24 cellular contexts compared by ENCODE assay signal in the genomic region with DNA sequence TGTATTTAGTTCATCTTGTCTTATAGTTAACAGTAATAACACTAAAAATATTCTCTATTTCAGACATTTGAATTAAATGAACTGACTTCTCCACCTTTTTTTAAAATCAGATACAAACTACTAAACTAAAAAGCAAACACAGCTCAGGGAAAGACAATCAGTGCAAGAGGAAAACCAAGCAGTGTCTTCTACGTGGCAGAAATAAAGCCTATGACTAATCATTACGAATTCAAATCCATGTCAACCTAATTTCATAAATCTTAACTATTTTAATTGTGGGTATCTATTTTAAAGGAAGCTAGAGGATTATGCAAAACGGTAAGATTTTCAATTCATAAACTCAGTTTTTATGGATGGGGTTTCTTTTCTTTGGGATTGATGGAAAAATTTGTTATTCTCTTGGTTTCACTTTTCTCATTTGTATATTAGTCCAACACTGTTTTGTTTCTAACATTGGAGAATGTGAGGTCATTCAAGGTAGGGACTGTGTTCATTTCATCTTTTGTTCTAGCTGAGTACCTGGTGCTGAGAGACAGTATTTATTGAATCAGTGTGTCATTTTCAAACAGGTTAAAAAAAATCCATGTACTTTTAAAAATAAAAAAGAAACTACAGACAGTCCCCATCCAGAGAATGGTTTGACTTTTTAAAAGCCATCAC. TPM values are rescaled to one million over a fixed set of nuclear protein-coding genes. Genes with fewer than 3 reads are reported as not detected.
DNase-seq lines count a peak whose midpoint lies in the region; ATAC-seq, FAIRE-seq and TF ChIP-seq lines count a peak whose summit lies in the region.
"Had no signal": no experiment of that assay in that cellular context is flagged by ENCODE, and none has a peak within 500 bp of the region (broad histone marks: within the 10 kb centered on the region; RNA-seq: fewer than 3 reads in every experiment).

No MANE protein-coding gene starts in this region.

- WGBS in HepG2 (ENCODE audit: low lambda C conversion rate), result 37% methylated on average over 3 of the region's 3 CpGs
- WGBS in right lobe of liver (ENCODE audit: insufficient coverage, low coverage, low lambda C conversion rate, missing lambda C conversion rate), result 81% methylated on average over 3 of the region's 3 CpGs
- 83 to 86% methylated on average over 3 of the region's 3 CpGs for WGBS in tibial nerve, 2 donors

- in situ Hi-C loops in HepG2 (cut with HindIII; ENCODE audit: extremely low pct_ligation_motif_present, low pct_unique_long_range_greater_than_20kb), result no loop called here

- CTCF ChIA-PET in HepG2 (lab: Yijun Ruan, JAX; ENCODE audit: low intra/inter-chr PET ratio, low total read pairs), result no interaction called here

- POLR2A ChIA-PET in HepG2 (lab: Yijun Ruan, JAX), result no interaction called here

- BruUV-seq in HepG2 (replicated peaks; lab: Mats Ljungman, UMichigan), result no TSS peak

- H3K9me3 ChIP-seq in HepG2 (ENCODE audit: low read length) (no peaks in the 10 kb centered on the region), right lobe of liver (no peaks in the 10 kb centered on the region), RWPE2 (ENCODE audit: severe bottlenecking) (no peaks in the 10 kb centered on the region), fibroblast of lung (ENCODE audit: control insufficient read depth, insufficient read depth, low read depth, low read length) (no peaks in the 10 kb centered on the region), tibial nerve (no peaks in the 10 kb centered on the region)
- H3K9me3 ChIP-seq: colonic mucosa, Peyer's patch, psoas muscle had no signal

- no peak for DNase-seq in HepG2 (ENCODE audit: low spot score)
- DNase-seq in right lobe of liver, result no peak
- DNase-seq in RWPE2 (ENCODE audit: low spot score), result no peak
- DNase-seq in fibroblast of lung (ENCODE audit: low read depth in 2 of 2), result peak in 1 of 2 donors; percentile 39
- DNase-seq in ureter (ENCODE audit: low spot score), result no peak
- DNase-seq in tibial nerve (ENCODE audit: low spot score in 2 of 2), result no peak
- DNase-seq in cerebellum (ENCODE audit: low spot score), result no peak
- DNase-seq in cardiac septum (ENCODE audit: low spot score), result no peak
- DNase-seq: 8988T; activated effector memory CD4-positive, alpha-beta T cell treated with Interleukin-2 at 50 U/mL for 16 hours; amygdala; CD4-positive, alpha-beta memory T cell; colonic mucosa; GDM1; H9; immature natural killer cell; NCI-H2081; NCI-H526 treated with DMSO at 0.1 percent for 48 hours; Peyer's patch; psoas muscle; stimulated activated naive CD4-positive, alpha-beta T cell treated with Interleukin-2 at 50 U/mL for 16 hours; T-cell; trophoblast cell had no signal

- TF ChIP-seq RAD21 in HepG2 (CRISPR knock-in tag; IDR thresholded peaks at IDR 0.05), result no peak

- no peaks in the 10 kb centered on the region for H3K36me3 ChIP-seq in HepG2 (replicated peaks in 1 of 2; ENCODE audit: control insufficient read depth in 1 of 2, insufficient read depth in 2 of 2, low read length in 2 of 2)
- H3K36me3 ChIP-seq in right lobe of liver, result no peaks in the 10 kb centered on the region
- H3K36me3 ChIP-seq in RWPE2 (ENCODE audit: low read depth), result no peaks in the 10 kb centered on the region
- no peaks in the 10 kb centered on the region for H3K36me3 ChIP-seq in fibroblast of lung (ENCODE audit: control insufficient read depth, insufficient read depth, low read length)
- no peaks in the 10 kb centered on the region for H3K36me3 ChIP-seq in tibial nerve
- H3K36me3 ChIP-seq: colonic mucosa, Peyer's patch had no signal

- TF ChIP-seq POLR2A in HepG2 (IDR thresholded peaks at IDR 0.05; ENCODE audit: insufficient read depth in 1 of 2, low read depth in 2 of 2, low read length in 2 of 2) (no peak), right lobe of liver (IDR thresholded peaks at IDR 0.05) (no peak), tibial nerve (IDR thresholded peaks at IDR 0.05) (no peak)

- FAIRE-seq in HepG2 (lab: Jason Lieb, UNC), result no peak

- ATAC-seq in HepG2 (no peak), right lobe of liver (no peak), RWPE2 (ENCODE audit: low read depth) (peak; percentile 79)
- ATAC-seq: psoas muscle, T-cell had no signal

- H3K4me3 ChIP-seq in HepG2 (replicated peaks in 1 of 3; ENCODE audit: insufficient read depth in 1 of 3, low read depth in 2 of 3, low read length in 3 of 3), result peak overlapping the region in 2 of 3 experiments; percentile 2 to 5; a peak in 1 of 6 replicates
- H3K4me3 ChIP-seq in right lobe of liver, result no peak overlapping the region
- H3K4me3 ChIP-seq in RWPE2 (ENCODE audit: severe bottlenecking), result peak overlapping the region; percentile 7
- H3K4me3 ChIP-seq in fibroblast of lung (replicated peaks in 1 of 4; ENCODE audit: control extremely low read depth in 1 of 4, insufficient read depth in 1 of 4, low read depth in 3 of 4, low read length in 4 of 4), result no peak overlapping the region
- H3K4me3 ChIP-seq in tibial nerve, result no peak overlapping the region
- H3K4me3 ChIP-seq: colonic mucosa, lung, Peyer's patch, psoas muscle had no signal

- H2AFZ ChIP-seq in HepG2 (ENCODE audit: low read length), result peak overlapping the region; percentile 69
- peak overlapping the region; percentile 45 for H2AFZ ChIP-seq in fibroblast of lung (ENCODE audit: low read length)

- H3K79me2 ChIP-seq in HepG2 (ENCODE audit: insufficient read depth, low read length) (no peaks in the 10 kb centered on the region), fibroblast of lung (ENCODE audit: control insufficient read depth, insufficient read depth, low read length) (no peaks in the 10 kb centered on the region)

- H4K20me1 ChIP-seq in HepG2 (ENCODE audit: insufficient read depth, low read length), result no peaks in the 10 kb centered on the region
- no peaks in the 10 kb centered on the region for H4K20me1 ChIP-seq in fibroblast of lung (ENCODE audit: control insufficient read depth, extremely low read depth, insufficient read depth, low read length)

- H3K27me3 ChIP-seq in HepG2 (ENCODE audit: control insufficient read depth in 1 of 2, insufficient read depth in 2 of 2, low read length in 2 of 2) (0 out of 5 replicates have a peak, but pooled peaks cover 0 to 4% of the 10 kb centered on the region in 2 experiments), right lobe of liver (no peaks in the 10 kb centered on the region), RWPE2 (ENCODE audit: insufficient read depth, poor library complexity, severe bottlenecking) (no peaks in the 10 kb centered on the region), fibroblast of lung (ENCODE audit: control insufficient read depth, insufficient read depth, low read length) (no peaks in the 10 kb centered on the region), tibial nerve (no peaks in the 10 kb centered on the region)
- H3K27me3 ChIP-seq: colonic mucosa, Peyer's patch had no signal

- no peak for TF ChIP-seq EP300 in HepG2 (IDR thresholded peaks at IDR 0.05; ENCODE audit: low read depth in 2 of 2, low read length in 2 of 2)
- no peak for TF ChIP-seq EP300 in HepG2 (CRISPR knock-in tag; IDR thresholded peaks at IDR 0.05; ENCODE audit: borderline replicate concordance)
- no peak for TF ChIP-seq EP300 in tibial nerve (IDR thresholded peaks at IDR 0.05)

- H3K4me2 ChIP-seq in HepG2 (ENCODE audit: low read depth, low read length), result peak overlapping the region; percentile 46
- H3K4me2 ChIP-seq in fibroblast of lung (ENCODE audit: extremely low read depth, insufficient read depth, low read length), result no peak overlapping the region

- peaks cover 9% of the 10 kb centered on the region for H3K4me1 ChIP-seq in HepG2 (ENCODE audit: insufficient read depth, low read length)
- no peaks in the 10 kb centered on the region for H3K4me1 ChIP-seq in right lobe of liver
- peaks cover 14% of the 10 kb centered on the region for H3K4me1 ChIP-seq in RWPE2 (ENCODE audit: insufficient read depth, poor library complexity, severe bottlenecking)
- no peaks in the 10 kb centered on the region for H3K4me1 ChIP-seq in fibroblast of lung (ENCODE audit: control insufficient read depth, extremely low read depth, insufficient read depth, low read length)
- H3K4me1 ChIP-seq in tibial nerve, result no peaks in the 10 kb centered on the region
- H3K4me1 ChIP-seq: colonic mucosa, Peyer's patch, psoas muscle had no signal

- intact Hi-C loops in HepG2 (cut with micrococcal nuclease; ENCODE audit: unreplicated experiment) (no loop called here), right lobe of liver (cut with DNase I) (no loop called here), cardiac septum (cut with DNase I) (no loop called here)

- TF ChIP-seq CTCF in HepG2 (CRISPR knock-in tag; IDR thresholded peaks at IDR 0.05) (no peak), right lobe of liver (IDR thresholded peaks at IDR 0.05) (no peak), RWPE2 (IDR thresholded peaks at IDR 0.05; ENCODE audit: poor library complexity, severe bottlenecking) (no peak), fibroblast of lung (conservative IDR thresholded peaks at IDR 0.05 in 1 of 2, IDR thresholded peaks at IDR 0.05 in 1 of 2; ENCODE audit: low read depth in 1 of 2, low read length in 2 of 2) (no peak), tibial nerve (IDR thresholded peaks at IDR 0.05) (no peak)

- H3K9ac ChIP-seq in HepG2 (ENCODE audit: insufficient read depth, low read depth, low read length), result no peak overlapping the region
- H3K9ac ChIP-seq in fibroblast of lung (ENCODE audit: insufficient read depth, low read length), result no peak overlapping the region

- no peak overlapping the region for H3K27ac ChIP-seq in HepG2 (ENCODE audit: extremely low read length, insufficient read depth, low read length)
- H3K27ac ChIP-seq in right lobe of liver, result no peak overlapping the region
- H3K27ac ChIP-seq in RWPE2 (ENCODE audit: poor library complexity, severe bottlenecking), result peak overlapping the region; percentile 40
- H3K27ac ChIP-seq in fibroblast of lung (ENCODE audit: insufficient read depth, low read length), result no peak overlapping the region
- no peak overlapping the region for H3K27ac ChIP-seq in tibial nerve
- H3K27ac ChIP-seq: colonic mucosa, Peyer's patch, psoas muscle had no signal

RNA-seq across cellular contexts. Expression of a gene that starts 12.8 kb away (rescaled TPM):
- total RNA-seq in HepG2 (2016; rRNA removed; fragmentation: Illumina TruSeq; extraction: Trizol) (20.0 and 30.6 TPM in 2 replicates), right lobe of liver (10 to 100 TPM in 5 of 6 experiments, 1 to 10 TPM in 1; 9.7 to 15.7 (median 14.7) TPM), fibroblast of lung (17.7 and 32.0 TPM in 2 replicates), ureter (36.8 TPM), tibial nerve (10 to 100 TPM; 20.1 to 24.6 (median 22.9) TPM), cerebellum (23.8 TPM), cardiac septum (11.5 TPM)
- total RNA-seq in HepG2 (2016; cell fraction: cytosol; rRNA removed; fragmentation: Illumina TruSeq; extraction: Trizol; ENCODE audit: low read depth), result 8.6 and 10.3 TPM in 2 replicates
- 18.9 and 31.3 TPM in 2 replicates for total RNA-seq in HepG2 (2016; cell fraction: insoluble cytoplasmic fraction; rRNA removed; fragmentation: Illumina TruSeq; extraction: Trizol)
- total RNA-seq in HepG2 (2016; cell fraction: membrane; rRNA removed; fragmentation: Illumina TruSeq; extraction: Trizol), result 11.8 and 14.3 TPM in 2 replicates
- 25.6 and 26.2 TPM in 2 replicates for total RNA-seq in HepG2 (2016; cell fraction: nucleus; rRNA removed; fragmentation: Illumina TruSeq; extraction: Trizol)
- polyA plus RNA-seq in HepG2 (2011; rRNA removed) (8.0 and 8.8 TPM in 2 replicates), fibroblast of lung (24.9 and 25.6 TPM in 2 replicates)
- 3.9 and 6.4 TPM in 2 replicates for polyA plus RNA-seq in HepG2 (2011; cell fraction: cytosol; rRNA removed)
- 3.4 and 5.1 TPM in 2 replicates for polyA plus RNA-seq in HepG2 (2011; cell fraction: nucleus; rRNA removed)
- 11.2 and 13.5 TPM in 2 replicates for polyA plus RNA-seq in HepG2 (2012)
- polyA plus RNA-seq in HepG2 (2016; cell fraction: cytosol; fragmentation: Illumina TruSeq; extraction: Trizol; ENCODE audit: low read depth), result 0.75 and 0.94 TPM in 2 replicates
- 21.5 and 22.2 TPM in 2 replicates for polyA plus RNA-seq in HepG2 (2016; cell fraction: insoluble cytoplasmic fraction; fragmentation: Illumina TruSeq; extraction: Trizol; ENCODE audit: low read depth)
- 4.3 and 4.5 TPM in 2 replicates for polyA plus RNA-seq in HepG2 (2016; cell fraction: membrane; fragmentation: Illumina TruSeq; extraction: Trizol; ENCODE audit: low read depth)
- polyA plus RNA-seq in HepG2 (2016; cell fraction: nucleus; fragmentation: Illumina TruSeq; extraction: Trizol; ENCODE audit: insufficient read depth, low read depth), result 13.0 and 14.8 TPM in 2 replicates
- 7.2 and 12.2 TPM in 2 replicates for polyA minus RNA-seq in HepG2 (2011; rRNA and poly(A)+ RNA removed; ENCODE audit: low replicate concordance)
- 11.5 and 11.8 TPM in 2 replicates for polyA minus RNA-seq in HepG2 (2011; cell fraction: cytosol; rRNA and poly(A)+ RNA removed)
- 27.3 and 29.0 TPM in 2 replicates for polyA minus RNA-seq in HepG2 (2011; cell fraction: nucleus; rRNA and poly(A)+ RNA removed)
- polyA plus RNA-seq in fibroblast of lung (2012), result 18.1 and 18.2 TPM in 2 replicates
- 3.9 and 14.4 TPM in 2 replicates for polyA minus RNA-seq in fibroblast of lung (ENCODE audit: low replicate concordance)

RNA-seq across cellular contexts. Expression of a gene that starts 39.2 kb away (rescaled TPM):
- total RNA-seq in HepG2 (2016; rRNA removed; fragmentation: Illumina TruSeq; extraction: Trizol), result 0.18 TPM in 1 of 2 replicates, not detected in the other
- not detected in 2 replicates for total RNA-seq in HepG2 (2016; cell fraction: cytosol; rRNA removed; fragmentation: Illumina TruSeq; extraction: Trizol; ENCODE audit: low read depth)
- total RNA-seq in HepG2 (2016; cell fraction: insoluble cytoplasmic fraction; rRNA removed; fragmentation: Illumina TruSeq; extraction: Trizol), result not detected in 2 replicates
- 0.46 TPM in 1 of 2 replicates, not detected in the other for total RNA-seq in HepG2 (2016; cell fraction: membrane; rRNA removed; fragmentation: Illumina TruSeq; extraction: Trizol)
- total RNA-seq in HepG2 (2016; cell fraction: nucleus; rRNA removed; fragmentation: Illumina TruSeq; extraction: Trizol), result 0.22 and 0.38 TPM in 2 replicates
- not detected in 2 replicates for polyA plus RNA-seq in HepG2 (2011; rRNA removed)
- polyA plus RNA-seq in HepG2 (2011; cell fraction: cytosol; rRNA removed), result not detected in 2 replicates
- 0.10 TPM in 1 of 2 replicates, not detected in the other for polyA plus RNA-seq in HepG2 (2011; cell fraction: nucleus; rRNA removed)
- polyA plus RNA-seq in HepG2 (2012), result 0.09 TPM in 1 of 2 replicates, not detected in the other
- not detected in 2 replicates for polyA plus RNA-seq in HepG2 (2016; cell fraction: cytosol; fragmentation: Illumina TruSeq; extraction: Trizol; ENCODE audit: low read depth)
- not detected in 2 replicates for polyA plus RNA-seq in HepG2 (2016; cell fraction: insoluble cytoplasmic fraction; fragmentation: Illumina TruSeq; extraction: Trizol; ENCODE audit: low read depth)
- polyA plus RNA-seq in HepG2 (2016; cell fraction: membrane; fragmentation: Illumina TruSeq; extraction: Trizol; ENCODE audit: low read depth), result not detected in 2 replicates
- 0.83 TPM in 1 of 2 replicates, not detected in the other for polyA plus RNA-seq in HepG2 (2016; cell fraction: nucleus; fragmentation: Illumina TruSeq; extraction: Trizol; ENCODE audit: insufficient read depth, low read depth)
- 0.21 TPM in 1 of 2 replicates, not detected in the other for polyA minus RNA-seq in HepG2 (2011; rRNA and poly(A)+ RNA removed; ENCODE audit: low replicate concordance)
- polyA minus RNA-seq in HepG2 (2011; cell fraction: cytosol; rRNA and poly(A)+ RNA removed), result not detected in 2 replicates
- not detected in 2 replicates for polyA minus RNA-seq in HepG2 (2011; cell fraction: nucleus; rRNA and poly(A)+ RNA removed)
- under 1 TPM in 2 of 6 experiments, not detected in 4; 0.12 to 0.24 TPM for total RNA-seq in right lobe of liver
- under 0.01 TPM in 1 of 2 replicates, not detected in the other for total RNA-seq in fibroblast of lung
- polyA plus RNA-seq in fibroblast of lung, result not detected in 2 replicates
- not detected in 2 replicates for polyA plus RNA-seq in fibroblast of lung (2012)
- polyA minus RNA-seq in fibroblast of lung (ENCODE audit: low replicate concordance), result not detected in 2 replicates
- 0.49 TPM for total RNA-seq in ureter
- not detected for total RNA-seq in tibial nerve
- total RNA-seq in cerebellum, result 2.3 TPM
- total RNA-seq in cardiac septum, result not detected
- total RNA-seq: CD4-positive, alpha-beta memory T cell; colonic mucosa; H9; psoas muscle had no signal
- polyA plus RNA-seq: CD4-positive, alpha-beta memory T cell; immature natural killer cell; psoas muscle had no signal

Comparison
In these comparisons a context has a peak if more than half of its experiments do, and no peak if none do; other contexts are left out.
1. H3K4me3 ChIP-seq: peak in HepG2 (2 of 3) and RWPE2 (single experiment); none in right lobe of liver (0 of 3), fibroblast of lung (0 of 4) and tibial nerve (0 of 4).